ENCODE assay signal across 9 cellular contexts in genomic region chr1:114153621-114154145, GRCh38. TPM values are rescaled to one million over a fixed set of nuclear protein-coding genes. Genes with fewer than 3 reads are reported as not detected.
DNase-seq lines count a peak whose midpoint lies in the region; ATAC-seq, FAIRE-seq and TF ChIP-seq lines count a peak whose summit lies in the region.
"Had no signal": no experiment of that assay in that cellular context is flagged by ENCODE, and none has a peak within 500 bp of the region (broad histone marks: within the 10 kb centered on the region; RNA-seq: fewer than 3 reads in every experiment).

SYT6 (minus strand) TSS chr1:114153869; CDS start chr1:114153772, 97 bp downstream.

- ATAC-seq in heart left ventricle = peak in 2 of 4 donors; percentile 24 to 26
- no peak for ATAC-seq in HG03571 (IDR thresholded peaks at IDR 0.05; ENCODE audit: unreplicated experiment)
- ATAC-seq in HG03095 (IDR thresholded peaks at IDR 0.05; ENCODE audit: unreplicated experiment) = no peak

- H3K9ac ChIP-seq in rectal smooth muscle tissue (ENCODE audit: low read length) = no peak within 1 kb of the TSS

- peak within 1 kb of the TSS; percentile 3 to 59 (median 48) for H3K4me3 ChIP-seq in heart left ventricle
- H3K4me3 ChIP-seq in rectal smooth muscle tissue (ENCODE audit: low read length) = peak within 1 kb of the TSS; percentile 39

- peak in 1 of 12 donors; percentile 12 for TF ChIP-seq CTCF in heart left ventricle (IDR thresholded peaks at IDR 0.05)

- TF ChIP-seq POLR2A in heart left ventricle (IDR thresholded peaks at IDR 0.05) (no peak), H54 (IDR thresholded peaks at IDR 0.05; ENCODE audit: low read depth, low read length) (no peak)

- H3K4me1 ChIP-seq in heart left ventricle = peaks cover 0 to 33% (median 22%) of the 10 kb centered on the region in 12 donors
- peaks cover 4% of the 10 kb centered on the region for H3K4me1 ChIP-seq in rectal smooth muscle tissue (ENCODE audit: control insufficient read depth, insufficient read depth, low read length)

- WGBS in heart left ventricle, 4 donors = 0 to 2% (median 1%) methylated on average over 26 to 50 of the region's 50 CpGs

- no peak for FAIRE-seq in H54 (lab: Jason Lieb, UNC)

- H3K9me3 ChIP-seq in heart left ventricle = no peaks in the 10 kb centered on the region
- H3K9me3 ChIP-seq: adrenal gland had no signal

- intact Hi-C loops in heart left ventricle (cut with DNase I) = loop anchor here in 2 of 10 donors (10.0 kb wide), 2 partner anchors 121 to 169 kb away; no protein-coding TSS in a partner anchor

- H3K27ac ChIP-seq in heart left ventricle (no peak within 1 kb of the TSS), rectal smooth muscle tissue (ENCODE audit: low read depth, low read length) (no peak within 1 kb of the TSS)
- H3K27ac ChIP-seq: adrenal gland had no signal

- H3K36me3 ChIP-seq in heart left ventricle (no peaks in the 10 kb centered on the region), rectal smooth muscle tissue (ENCODE audit: control insufficient read depth, insufficient read depth, low read length) (no peaks in the 10 kb centered on the region)
- H3K36me3 ChIP-seq: adrenal gland had no signal

- peak; percentile 69 for DNase-seq in D341Med (ENCODE audit: low spot score)
- DNase-seq in SK-N-DZ (ENCODE audit: low spot score) = peak; percentile 64
- no peak for DNase-seq in heart left ventricle
- no peak for DNase-seq in H54 (ENCODE audit: insufficient read length, low spot score)
- no peak for DNase-seq in A172 (ENCODE audit: low spot score)

- H3K27me3 ChIP-seq in heart left ventricle (peaks cover 41 to 97% (median 67%) of the 10 kb centered on the region in 9 donors), rectal smooth muscle tissue (ENCODE audit: control insufficient read depth, insufficient read depth, low read length) (peaks cover 30% of the 10 kb centered on the region)

RNA-seq across cellular contexts. Expression of gene SYT6, which starts in this region (rescaled TPM):
- polyA plus RNA-seq in SK-N-DZ (2014; cell fraction: cytosol; rRNA removed) = 9.6 and 11.0 TPM in 2 replicates
- 15.0 and 21.0 TPM in 2 replicates for polyA plus RNA-seq in SK-N-DZ (2014; cell fraction: nucleus; rRNA removed)
- under 1 TPM in 3 of 9 donors, not detected in 6; 0.11 to 0.77 (median 0.20) TPM for total RNA-seq in heart left ventricle
- polyA plus RNA-seq in heart left ventricle = under 1 TPM in 1 of 2 donors, not detected in 1; 0.08 TPM
- not detected in 2 replicates for total RNA-seq in A172 (2014; rRNA removed; shearing (Covaris generic))

Comparison
In these comparisons a context has a peak if more than half of its experiments do, and no peak if none do; other contexts are left out.
1. DNase-seq: peak in D341Med (single experiment) and SK-N-DZ (single experiment); none in heart left ventricle (0 of 5), H54 (single experiment) and A172 (single experiment).